ENCODE assay signal across 1 cellular context in genomic region chr1:43299101-43299500, GRCh38.
TF ChIP-seq lines count a peak whose summit lies in the region.

No MANE protein-coding gene starts in this region.

TF ChIP-seq in H1, 55 proteins besides CTCF, POLR2A, EP300 and RAD21:
- no peak for TF ChIP-seq SAP30 (IDR thresholded peaks at IDR 0.05; ENCODE audit: insufficient read depth, insufficient replicate concordance, low read length)
- no peak for TF ChIP-seq TCF12 (IDR thresholded peaks at IDR 0.05; ENCODE audit: low read depth, low read length)
- no peak for TF ChIP-seq CBX8 (IDR thresholded peaks at IDR 0.05; ENCODE audit: borderline replicate concordance, low read depth, low read length)
- no peak for TF ChIP-seq RXRA (IDR thresholded peaks at IDR 0.05; ENCODE audit: insufficient read depth, low read depth, low read length)
- TF ChIP-seq TAF1 (IDR thresholded peaks at IDR 0.05; ENCODE audit: low read depth, low read length), result no peak
- TF ChIP-seq HDAC6 (IDR thresholded peaks at IDR 0.05; ENCODE audit: low read depth, low read length), result no peak
- no peak for TF ChIP-seq JUND (IDR thresholded peaks at IDR 0.05; ENCODE audit: low read length)
- no peak for TF ChIP-seq EZH2 (IDR thresholded peaks at IDR 0.05; ENCODE audit: low read depth, low read length, severe bottlenecking)
- no peak for TF ChIP-seq EGR1 (IDR thresholded peaks at IDR 0.05; ENCODE audit: borderline replicate concordance, low read depth, low read length)
- no peak for TF ChIP-seq NANOG (IDR thresholded peaks at IDR 0.05; ENCODE audit: insufficient read depth, low read depth, low read length, poor library complexity, severe bottlenecking)
- no peak for TF ChIP-seq FOSL1 (IDR thresholded peaks at IDR 0.05; ENCODE audit: insufficient read depth, low read depth, low read length)
- TF ChIP-seq MAX (IDR thresholded peaks at IDR 0.05), result no peak
